19 cellular contexts compared by ENCODE assay signal in the genomic region with DNA sequence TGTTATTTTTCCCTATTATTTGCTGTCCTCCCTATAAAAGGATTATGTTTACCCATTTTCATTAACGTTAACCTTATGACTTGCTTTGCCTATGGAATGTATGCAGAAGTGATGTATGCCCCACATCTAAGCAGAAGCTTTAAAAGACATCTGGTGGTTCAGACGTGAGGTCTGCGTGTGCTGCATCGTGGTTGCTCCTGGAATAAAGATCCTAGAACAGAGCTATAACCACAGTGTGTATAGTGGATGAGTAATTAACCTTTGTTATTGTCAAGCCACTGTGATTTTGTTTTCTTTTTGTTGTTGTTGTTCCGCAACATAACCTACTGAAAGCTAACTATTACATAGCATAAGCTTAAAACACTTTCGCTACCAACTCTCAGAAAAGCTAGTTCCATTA.
"Had no signal": no experiment of that assay in that cellular context is flagged by ENCODE, and none has a peak within 500 bp of the region (broad histone marks: within the 10 kb centered on the region; RNA-seq: fewer than 3 reads in every experiment).

No MANE protein-coding gene starts in this region.

- H3K9me3 ChIP-seq: heart left ventricle, psoas muscle, spleen, testis had no signal

- H3K27me3 ChIP-seq: heart left ventricle, spleen, testis had no signal

- H3K36me3 ChIP-seq: heart left ventricle, spleen had no signal

- H3K27ac ChIP-seq: heart left ventricle, psoas muscle, spleen, testis had no signal

- H3K4me1 ChIP-seq: heart left ventricle, psoas muscle, spleen, testis had no signal

- H3K4me3 ChIP-seq: heart left ventricle, psoas muscle, spleen, testis had no signal

- DNase-seq: effector memory CD4-positive, alpha-beta T cell; foreskin melanocyte; heart left ventricle; hippocampal formation; kidney glomerular epithelial cell; naive thymus-derived CD4-positive, alpha-beta T cell; nephron progenitor cell; psoas muscle; spleen; stimulated activated CD4-positive, alpha-beta T cell treated with anti-CD3 and anti-CD28 coated beads, Interleukin-15, amount 100 ng/mL, for 24 hours; stimulated activated CD4-positive, alpha-beta T cell treated with anti-CD3 and anti-CD28 coated beads, Interleukin-1b, Interleukin-23, amount 100 ng/mL, for 48 hours; stimulated activated CD4-positive, alpha-beta T cell treated with anti-CD3 and anti-CD28 coated beads, Interleukin-4, amount 100 ng/mL, for 24 hours; testis; trophoblast cell had no signal

- FAIRE-seq: endometrium, islet of Langerhans had no signal

- ATAC-seq: esophagus mucosa; heart left ventricle; naive thymus-derived CD4-positive, alpha-beta T cell; psoas muscle; sciatic nerve; stimulated activated memory B cell treated with anti-CD40 and anti-IgM and Interleukin-4, amounts not matched to agents 10 μg/mL and 1 μg/mL and 100 μg/mL, for 72 hours had no signal
